In genomic region chr1:210070531-210070930, GRCh38 we compare ENCODE assay signal across 25 cellular contexts.
"Had no signal": no experiment of that assay in that cellular context is flagged by ENCODE, and none has a peak within 500 bp of the region (broad histone marks: within the 10 kb centered on the region; RNA-seq: fewer than 3 reads in every experiment).

No MANE protein-coding gene starts in this region.

- DNase-seq: colonic mucosa; effector memory CD4-positive, alpha-beta T cell; erythroblast; esophagus squamous epithelium; head of caudate nucleus; left ventricle myocardium superior; mucosa of descending colon; naive B cell; nucleus accumbens; ovary; posterior cingulate gyrus; psoas muscle; right cardiac atrium; sigmoid colon; stimulated activated CD4-positive, alpha-beta T cell treated with anti-CD3 and anti-CD28 coated beads, Interleukin-2, amount 100 ng/mL, for 24 hours; stimulated activated CD4-positive, alpha-beta T cell treated with anti-CD3 and anti-CD28 coated beads, Interleukin-4, amount 100 ng/mL, for 24 hours; stimulated activated naive CD4-positive, alpha-beta T cell treated with Interleukin-2 at 50 U/mL for 16 hours; stomach; thyroid gland had no signal

- H3K27ac Mint-ChIP-seq: dendritic cell treated with granulocyte-macrophage colony-stimulating factor and Interleukin-4, amounts not matched to agents 40 ng/mL and 50 ng/mL, for 4 days; memory B cell; mesothelial cell of epicardium; naive B cell; natural killer cell treated with Interleukin-12 subunit alpha and Interleukin-12 subunit beta and Interleukin-15 and Interleukin-18, amount 100 ng/mL, for 72 hours; stimulated activated effector memory CD8-positive, alpha-beta T cell treated with anti-CD3 and anti-CD28 coated beads, Interleukin-12 subunit alpha, Interleukin-12 subunit beta, amount 100 ng/mL, for 72 hours; type B pancreatic cell had no signal

- H3K27me3 Mint-ChIP-seq: dendritic cell treated with granulocyte-macrophage colony-stimulating factor and Interleukin-4, amounts not matched to agents 40 ng/mL and 50 ng/mL, for 4 days; natural killer cell treated with Interleukin-12 subunit alpha and Interleukin-12 subunit beta and Interleukin-15 and Interleukin-18, amount 100 ng/mL, for 72 hours; type B pancreatic cell had no signal

- H3K4me1 Mint-ChIP-seq: memory B cell; naive B cell; stimulated activated effector memory CD8-positive, alpha-beta T cell treated with anti-CD3 and anti-CD28 coated beads, Interleukin-12 subunit alpha, Interleukin-12 subunit beta, amount 100 ng/mL, for 72 hours had no signal

- ATAC-seq: left ventricle myocardium superior; mucosa of descending colon; natural killer cell treated with Interleukin-12 subunit alpha and Interleukin-12 subunit beta and Interleukin-15 and Interleukin-18, amount 100 ng/mL, for 72 hours; psoas muscle; right cardiac atrium; stimulated activated effector memory CD8-positive, alpha-beta T cell treated with anti-CD3 and anti-CD28 coated beads, Interleukin-12 subunit alpha, Interleukin-12 subunit beta, amount 100 ng/mL, for 72 hours had no signal

- H3K4me3 Mint-ChIP-seq: dendritic cell treated with granulocyte-macrophage colony-stimulating factor and Interleukin-4, amounts not matched to agents 40 ng/mL and 50 ng/mL, for 4 days; memory B cell; mesothelial cell of epicardium; naive B cell; natural killer cell treated with Interleukin-12 subunit alpha and Interleukin-12 subunit beta and Interleukin-15 and Interleukin-18, amount 100 ng/mL, for 72 hours; stimulated activated effector memory CD8-positive, alpha-beta T cell treated with anti-CD3 and anti-CD28 coated beads, Interleukin-12 subunit alpha, Interleukin-12 subunit beta, amount 100 ng/mL, for 72 hours; type B pancreatic cell had no signal

- H3K9me3 Mint-ChIP-seq: dendritic cell treated with granulocyte-macrophage colony-stimulating factor and Interleukin-4, amounts not matched to agents 40 ng/mL and 50 ng/mL, for 4 days; memory B cell; natural killer cell treated with Interleukin-12 subunit alpha and Interleukin-12 subunit beta and Interleukin-15 and Interleukin-18, amount 100 ng/mL, for 72 hours; type B pancreatic cell had no signal

- H3K36me3 Mint-ChIP-seq: memory B cell; mesothelial cell of epicardium; naive B cell; stimulated activated effector memory CD8-positive, alpha-beta T cell treated with anti-CD3 and anti-CD28 coated beads, Interleukin-12 subunit alpha, Interleukin-12 subunit beta, amount 100 ng/mL, for 72 hours; type B pancreatic cell had no signal
